In the genomic region with DNA sequence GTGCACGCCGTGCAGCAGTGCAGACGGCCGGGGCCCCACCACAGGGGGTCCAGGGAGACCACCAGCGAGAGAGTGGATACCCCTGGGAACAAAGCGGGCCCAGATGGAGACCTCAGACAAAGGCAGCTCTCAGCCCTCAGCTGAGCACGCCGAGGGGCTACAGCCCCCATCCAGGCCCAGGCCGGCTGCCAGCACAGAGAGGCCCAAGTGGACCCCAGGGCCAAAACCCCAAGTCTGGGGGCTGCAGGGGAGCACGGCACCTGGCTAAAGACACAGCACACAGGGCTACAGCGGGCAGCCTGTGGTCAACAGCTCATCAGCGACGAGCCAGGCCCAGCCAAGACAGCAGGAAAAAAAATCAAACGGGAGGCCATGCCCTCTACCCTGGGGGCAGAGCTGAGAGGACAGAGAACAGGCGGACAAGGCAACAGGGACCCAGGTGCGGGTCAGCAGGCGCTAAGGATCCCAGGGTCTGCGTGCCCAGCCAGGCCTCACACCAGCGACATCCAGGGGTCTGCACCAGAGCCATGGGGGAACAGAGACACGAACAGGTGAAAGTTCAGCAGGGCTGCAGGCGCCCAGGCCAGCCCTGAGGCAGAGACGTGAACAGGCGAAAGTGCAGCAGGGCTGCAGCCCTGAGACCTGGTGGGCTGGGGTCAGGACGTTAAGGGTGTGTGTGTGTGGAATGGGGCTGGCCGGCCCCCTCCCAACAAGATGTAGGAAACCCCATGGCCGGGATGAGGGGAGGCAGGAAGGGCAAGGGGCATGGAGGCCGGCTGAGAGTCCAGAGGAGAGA, we compare ENCODE assay signal across 9 cellular contexts. TPM values are rescaled to one million over a fixed set of nuclear protein-coding genes. Genes with fewer than 3 reads are reported as not detected.
A peak's percentile ranks its signal among the peaks of the same experiment; 100 is the strongest.
DNase-seq lines count a peak whose midpoint lies in the region; ATAC-seq, FAIRE-seq and TF ChIP-seq lines count a peak whose summit lies in the region.
"Had no signal": no experiment of that assay in that cellular context is flagged by ENCODE, and none has a peak within 500 bp of the region (broad histone marks: within the 10 kb centered on the region; RNA-seq: fewer than 3 reads in every experiment).

No MANE protein-coding gene starts in this region.

- TF ChIP-seq CTCF in right lobe of liver (IDR thresholded peaks at IDR 0.05) (no peak), GM13976 (IDR thresholded peaks at IDR 0.05; ENCODE audit: borderline replicate concordance, control extremely low read depth, extremely low read depth, insufficient read depth, missing control alignments) (no peak)

- H3K27me3 Mint-ChIP-seq in activated naive CD8-positive, alpha-beta T cell, result no peaks in the 10 kb centered on the region

- H2AFZ ChIP-seq in Karpas-422 (ENCODE audit: low read length), result no peak overlapping the region

- TF ChIP-seq POLR2A in right lobe of liver (IDR thresholded peaks at IDR 0.05) (no peak), GM12891 (IDR thresholded peaks at IDR 0.05; ENCODE audit: low read depth, low read length) (no peak)

- ATAC-seq in right lobe of liver, result no peak
- no peak for ATAC-seq in stimulated activated effector memory CD8-positive, alpha-beta T cell treated with anti-CD3 and anti-CD28 coated beads, Interleukin-12 subunit alpha, Interleukin-12 subunit beta, amount 100 ng/mL, for 72 hours

- H3K4me3 Mint-ChIP-seq in activated naive CD8-positive, alpha-beta T cell, result peak overlapping the region; percentile 49
- peak overlapping the region; percentile 18 for H3K4me3 Mint-ChIP-seq in stimulated activated effector memory CD8-positive, alpha-beta T cell treated with anti-CD3 and anti-CD28 coated beads, Interleukin-12 subunit alpha, Interleukin-12 subunit beta, amount 100 ng/mL, for 72 hours

- H3K79me2 ChIP-seq in Karpas-422 (ENCODE audit: low read length), result no peaks in the 10 kb centered on the region

- H3K27me3 ChIP-seq in HUES64 (ENCODE audit: insufficient read depth, low read length), result no peaks in the 10 kb centered on the region
- no peaks in the 10 kb centered on the region for H3K27me3 ChIP-seq in right lobe of liver
- H3K27me3 ChIP-seq in Karpas-422 (ENCODE audit: low read length), result no peaks in the 10 kb centered on the region
- H3K27me3 ChIP-seq: neutrophil had no signal

- no peak for FAIRE-seq in GM12891 (lab: Jason Lieb, UNC)

- intact Hi-C loops in right lobe of liver (cut with DNase I), result no loop called here

- H3K4me1 ChIP-seq in HUES64 (ENCODE audit: insufficient read depth, low read length), result no peaks in the 10 kb centered on the region
- H3K4me1 ChIP-seq in right lobe of liver, result no peaks in the 10 kb centered on the region
- no peaks in the 10 kb centered on the region for H3K4me1 ChIP-seq in Karpas-422 (ENCODE audit: low read length)

- in situ Hi-C loops in GM13976 (cut with MboI; ENCODE audit: low sequenced_read_pairs, unreplicated experiment), result no loop called here

- no peak overlapping the region for H3K4me2 ChIP-seq in Karpas-422 (ENCODE audit: low read depth, low read length, poor library complexity, severe bottlenecking)

- peaks cover 73% of the 10 kb centered on the region for H3K4me1 Mint-ChIP-seq in activated naive CD8-positive, alpha-beta T cell (ENCODE audit: low read depth)
- H3K4me1 Mint-ChIP-seq in stimulated activated effector memory CD8-positive, alpha-beta T cell treated with anti-CD3 and anti-CD28 coated beads, Interleukin-12 subunit alpha, Interleukin-12 subunit beta, amount 100 ng/mL, for 72 hours, result peaks cover 73% of the 10 kb centered on the region

- H3K36me3 ChIP-seq in HUES64 (ENCODE audit: insufficient read depth, low read length), result no peaks in the 10 kb centered on the region; the same call in 1 of the 2 replicates
- no peaks in the 10 kb centered on the region for H3K36me3 ChIP-seq in right lobe of liver
- no peaks in the 10 kb centered on the region for H3K36me3 ChIP-seq in Karpas-422 (ENCODE audit: insufficient read depth, low read length)
- H3K36me3 ChIP-seq: neutrophil had no signal

- peaks cover 12% of the 10 kb centered on the region for H3K9me3 Mint-ChIP-seq in activated naive CD8-positive, alpha-beta T cell (ENCODE audit: low read depth)
- H3K9me3 Mint-ChIP-seq in stimulated activated effector memory CD8-positive, alpha-beta T cell treated with anti-CD3 and anti-CD28 coated beads, Interleukin-12 subunit alpha, Interleukin-12 subunit beta, amount 100 ng/mL, for 72 hours, result peaks cover 8% of the 10 kb centered on the region

- no peaks in the 10 kb centered on the region for H4K20me1 ChIP-seq in Karpas-422 (ENCODE audit: insufficient read depth, low read depth, low read length)

- peak; percentile 11 to 53 (median 33) for DNase-seq in right lobe of liver
- DNase-seq in stimulated activated effector memory CD8-positive, alpha-beta T cell treated with anti-CD3 and anti-CD28 coated beads, Interleukin-12 subunit alpha, Interleukin-12 subunit beta, amount 100 ng/mL, for 72 hours (ENCODE audit: low spot score in 2 of 2), result no peak
- DNase-seq in DMS79 treated with DMSO at 0.1 percent for 48 hours (lab: John Stamatoyannopoulos, UW), result no peak
- DNase-seq in Karpas-422, result no peak
- no peak for DNase-seq in GM12891 (ENCODE audit: insufficient read length, low spot score)
- no peak for DNase-seq in GM13976 (ENCODE audit: low spot score)

- H3K9me3 ChIP-seq in HUES64 (ENCODE audit: insufficient read depth, low read depth, low read length) (peaks cover 2% of the 10 kb centered on the region; the same call in 1 of the 2 replicates), right lobe of liver (no peaks in the 10 kb centered on the region), Karpas-422 (ENCODE audit: low read length) (no peaks in the 10 kb centered on the region)
- H3K9me3 ChIP-seq: neutrophil had no signal

- H3K27ac Mint-ChIP-seq in activated naive CD8-positive, alpha-beta T cell, result peak overlapping the region; percentile 93
- H3K27ac Mint-ChIP-seq in stimulated activated effector memory CD8-positive, alpha-beta T cell treated with anti-CD3 and anti-CD28 coated beads, Interleukin-12 subunit alpha, Interleukin-12 subunit beta, amount 100 ng/mL, for 72 hours, result peak overlapping the region; percentile 92

- H3K4me3 ChIP-seq in HUES64 (ENCODE audit: low read length), result no peak overlapping the region
- H3K4me3 ChIP-seq in right lobe of liver, result no peak overlapping the region
- no peak overlapping the region for H3K4me3 ChIP-seq in Karpas-422 (ENCODE audit: low read length)

- H3K27ac ChIP-seq in HUES64 (ENCODE audit: low read depth, low read length) (peak overlapping the region; percentile 49; the same call in 1 of the 2 replicates), right lobe of liver (no peak overlapping the region), Karpas-422 (ENCODE audit: low read length) (no peak overlapping the region)
- H3K27ac ChIP-seq: neutrophil had no signal

- H3K9me2 ChIP-seq in Karpas-422 (replicated peaks; ENCODE audit: insufficient read depth, low read length), result no peaks in the 10 kb centered on the region

- 84% methylated on average over 27 of the region's 27 CpGs for WGBS in HUES64
- 65% methylated on average over 12 of the region's 27 CpGs for WGBS in right lobe of liver (ENCODE audit: insufficient coverage, low coverage, low lambda C conversion rate, missing lambda C conversion rate)

- H3K36me3 Mint-ChIP-seq in activated naive CD8-positive, alpha-beta T cell, result peaks cover 13% of the 10 kb centered on the region
- peaks cover 45% of the 10 kb centered on the region for H3K36me3 Mint-ChIP-seq in stimulated activated effector memory CD8-positive, alpha-beta T cell treated with anti-CD3 and anti-CD28 coated beads, Interleukin-12 subunit alpha, Interleukin-12 subunit beta, amount 100 ng/mL, for 72 hours

- H3K9ac ChIP-seq in HUES64 (ENCODE audit: low read depth, low read length), result 0 out of 2 replicates have a peak overlapping the region, but pooled peaks have one; percentile 20
- H3K9ac ChIP-seq in Karpas-422 (ENCODE audit: low read length), result no peak overlapping the region

TF ChIP-seq in GM12891, 5 proteins besides CTCF, POLR2A, EP300 and RAD21:
- TF ChIP-seq PAX5 (IDR thresholded peaks at IDR 0.05; ENCODE audit: insufficient read depth, low read length, severe bottlenecking), result no peak
- no peak for TF ChIP-seq POLR2AphosphoS5 (IDR thresholded peaks at IDR 0.05; ENCODE audit: low read depth, low read length)
- no peak for TF ChIP-seq POU2F2 (IDR thresholded peaks at IDR 0.05; ENCODE audit: low read depth, low read length)
- no peak for TF ChIP-seq SPI1 (IDR thresholded peaks at IDR 0.05; ENCODE audit: low read depth, low read length)
- TF ChIP-seq TAF1 (IDR thresholded peaks at IDR 0.05; ENCODE audit: low read depth, low read length), result no peak

RNA-seq across cellular contexts. Expression of a gene that starts 34.3 kb away (rescaled TPM):
- polyA plus RNA-seq in HUES64 (2013, experiment 1 of 2), result 12.3 TPM
- 15.0 TPM for polyA plus RNA-seq in HUES64 (2013, experiment 2 of 2)
- 1 to 10 TPM; 3.5 to 7.9 (median 4.6) TPM for total RNA-seq in right lobe of liver
- total RNA-seq in Karpas-422 (2014; rRNA removed; shearing (Covaris generic); ENCODE audit: low replicate concordance), result 0.56 and 2.4 TPM in 2 replicates
- 13.4 TPM for polyA plus RNA-seq in GM12891 (2012; ENCODE audit: low read depth, missing spikeins)

Comparison
In these comparisons a context has a peak if more than half of its experiments do, and no peak if none do; other contexts are left out.
1. DNase-seq: peak in right lobe of liver (3 of 3); none in stimulated activated effector memory CD8-positive, alpha-beta T cell treated with anti-CD3 and anti-CD28 coated beads, Interleukin-12 subunit alpha, Interleukin-12 subunit beta, amount 100 ng/mL, for 72 hours (0 of 2), DMS79 treated with DMSO at 0.1 percent for 48 hours (single experiment), Karpas-422 (single experiment), GM12891 (single experiment) and GM13976 (single experiment).